In the genomic region with DNA sequence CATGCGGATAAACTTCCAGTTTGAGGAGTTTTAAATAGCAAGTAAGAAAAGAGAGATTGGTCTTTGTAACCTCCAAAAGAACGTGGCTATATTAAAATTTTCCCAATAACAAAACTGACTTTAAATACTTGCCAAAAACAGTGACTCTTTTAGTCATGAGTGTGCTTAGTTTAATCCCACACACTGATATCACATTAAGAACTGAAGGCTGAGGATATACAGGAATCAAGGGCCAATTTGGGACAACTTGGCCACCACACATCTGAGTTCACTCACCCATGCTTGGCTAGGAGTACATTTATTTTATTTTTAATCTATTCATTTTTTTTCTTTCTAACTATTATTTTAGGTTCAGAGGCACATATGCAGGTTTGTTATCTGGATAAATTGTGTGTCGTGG, we compare ENCODE assay signal across 19 cellular contexts.
"Had no signal": no experiment of that assay in that cellular context is flagged by ENCODE, and none has a peak within 500 bp of the region (broad histone marks: within the 10 kb centered on the region; RNA-seq: fewer than 3 reads in every experiment).

No MANE protein-coding gene starts in this region.

- H3K9me3 ChIP-seq: ascending aorta, colonic mucosa, neutrophil, pancreas, psoas muscle, right lobe of liver had no signal

- H3K36me3 ChIP-seq: ascending aorta, colonic mucosa, neutrophil, pancreas, right lobe of liver had no signal

- H3K27me3 ChIP-seq: ascending aorta, colonic mucosa, foreskin keratinocyte, neutrophil, pancreas, right lobe of liver had no signal

- H3K27ac Mint-ChIP-seq: activated naive CD4-positive, alpha-beta T cell treated with anti-CD3 and anti-CD28 coated beads, Interleukin-2, amount 50 U/mL, for 72 hours; memory B cell; nephron; stimulated activated memory B cell treated with anti-CD40 and anti-IgM and Interleukin-4, amounts not matched to agents 10 μg/mL and 1 μg/mL and 100 μg/mL, for 72 hours had no signal

- H3K4me1 ChIP-seq: colonic mucosa, foreskin keratinocyte, pancreas, psoas muscle had no signal

- DNase-seq: activated gamma-delta T cell treated with Interleukin-2 at 50 U/mL for 16 hours; activated T-cell treated with anti-CD3 and anti-CD28 coated beads, Interleukin-2, amount 50 U/mL, for 1 hour; colonic mucosa; foreskin keratinocyte; hippocampal formation; kidney glomerular epithelial cell; pancreas; psoas muscle; right lobe of liver; small intestine; stimulated activated CD4-positive, alpha-beta T cell treated with anti-CD3 and anti-CD28 coated beads, Interleukin-15, amount 100 ng/mL, for 24 hours; T-helper 9 cell had no signal

- H3K27ac ChIP-seq: colonic mucosa, foreskin keratinocyte, neutrophil, pancreas, psoas muscle, right lobe of liver had no signal

- H3K4me3 Mint-ChIP-seq: memory B cell; nephron; stimulated activated memory B cell treated with anti-CD40 and anti-IgM and Interleukin-4, amounts not matched to agents 10 μg/mL and 1 μg/mL and 100 μg/mL, for 72 hours; WTC11 had no signal

- H3K4me3 ChIP-seq: colonic mucosa, pancreas, psoas muscle, right lobe of liver had no signal

- H3K9me3 Mint-ChIP-seq: activated naive CD4-positive, alpha-beta T cell treated with anti-CD3 and anti-CD28 coated beads, Interleukin-2, amount 50 U/mL, for 72 hours; memory B cell; nephron; WTC11 had no signal

- H3K36me3 Mint-ChIP-seq: activated naive CD4-positive, alpha-beta T cell treated with anti-CD3 and anti-CD28 coated beads, Interleukin-2, amount 50 U/mL, for 72 hours; memory B cell; stimulated activated memory B cell treated with anti-CD40 and anti-IgM and Interleukin-4, amounts not matched to agents 10 μg/mL and 1 μg/mL and 100 μg/mL, for 72 hours; WTC11 had no signal

- ATAC-seq: activated naive CD4-positive, alpha-beta T cell treated with anti-CD3 and anti-CD28 coated beads, Interleukin-2, amount 50 U/mL, for 72 hours; foreskin keratinocyte; pancreas; right lobe of liver; stimulated activated memory B cell treated with anti-CD40 and anti-IgM and Interleukin-4, amounts not matched to agents 10 μg/mL and 1 μg/mL and 100 μg/mL, for 72 hours; WTC11 had no signal

- H3K4me1 Mint-ChIP-seq: memory B cell; stimulated activated memory B cell treated with anti-CD40 and anti-IgM and Interleukin-4, amounts not matched to agents 10 μg/mL and 1 μg/mL and 100 μg/mL, for 72 hours; WTC11 had no signal

- H3K27me3 Mint-ChIP-seq: memory B cell; stimulated activated memory B cell treated with anti-CD40 and anti-IgM and Interleukin-4, amounts not matched to agents 10 μg/mL and 1 μg/mL and 100 μg/mL, for 72 hours had no signal
